Comparison of ENCODE assay signal across 16 cellular contexts in the genomic region with DNA sequence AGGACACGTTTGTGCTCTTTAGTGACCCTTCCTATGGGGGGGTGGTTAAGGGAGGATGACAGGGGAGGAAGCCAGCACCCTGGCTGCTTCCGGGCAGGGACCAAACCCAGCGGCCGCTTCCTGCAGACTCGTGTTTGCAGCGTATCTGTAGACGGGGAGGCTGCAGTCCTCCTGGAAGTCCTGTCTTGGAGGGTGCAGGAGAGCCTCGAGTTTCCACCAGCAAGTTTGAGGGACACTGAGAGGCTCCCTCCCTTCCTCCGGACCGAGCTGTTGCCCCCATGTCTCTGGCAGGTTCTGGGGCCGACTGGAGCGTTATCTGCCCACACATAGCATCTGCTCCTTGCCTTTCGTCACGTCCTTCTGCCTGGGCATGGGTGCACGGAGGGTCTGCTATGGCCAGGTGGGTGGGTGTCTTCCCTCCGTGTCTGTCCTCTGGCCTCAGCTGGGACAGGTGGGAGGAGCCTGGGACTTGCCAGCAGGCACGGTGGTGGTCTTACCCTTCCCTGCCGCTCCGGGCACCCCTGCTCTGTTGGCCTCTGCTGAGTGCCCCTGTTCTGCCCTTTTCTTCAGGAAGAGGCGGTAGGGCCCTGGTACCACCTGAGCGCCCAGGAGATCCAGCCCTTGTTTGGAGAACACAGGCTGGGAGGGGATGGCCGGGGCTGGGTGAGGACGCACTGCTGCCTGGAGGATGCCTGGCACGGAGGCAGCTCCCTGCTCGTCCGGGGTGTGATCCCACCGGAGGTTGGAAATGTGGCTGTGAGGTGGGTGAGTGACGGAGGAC. TPM values are rescaled to one million over a fixed set of nuclear protein-coding genes. Genes with fewer than 3 reads are reported as not detected.
DNase-seq lines count a peak whose midpoint lies in the region; ATAC-seq and TF ChIP-seq lines count a peak whose summit lies in the region.
"Had no signal": no experiment of that assay in that cellular context is flagged by ENCODE, and none has a peak within 500 bp of the region (broad histone marks: within the 10 kb centered on the region; RNA-seq: fewer than 3 reads in every experiment).

No MANE protein-coding gene starts in this region.

- H3K4me3 ChIP-seq in heart right ventricle (no peak overlapping the region), SJCRH30 (no peak overlapping the region), psoas muscle (no peak overlapping the region)
- H3K4me3 ChIP-seq: GM23248, Peyer's patch had no signal

- H3K4me1 ChIP-seq in heart right ventricle (peaks cover 0 to 21% (median 10%) of the 10 kb centered on the region in 9 donors), SJCRH30 (peaks cover 44% of the 10 kb centered on the region), psoas muscle (peaks cover 15% of the 10 kb centered on the region)

- intact Hi-C loops in Right ventricle myocardium inferior (cut with DNase I), result loop anchor here (2.0 kb wide), 2 partner anchors 37 to 65 kb away; no protein-coding TSS in a partner anchor
- intact Hi-C loops in heart right ventricle (cut with DNase I), result loop anchor here in 7 of 10 donors (5.0 to 10.0 kb wide), 6 partner anchors 36 to 631 kb away; a partner anchor contains a TSS
- intact Hi-C loops in psoas muscle (cut with DNase I), result loop anchor here (2.0 to 5.0 kb wide), 4 partner anchors 21 to 224 kb away; no protein-coding TSS in a partner anchor

- no peak for ATAC-seq in Right ventricle myocardium inferior
- ATAC-seq in heart right ventricle, result no peak
- no peak for ATAC-seq in psoas muscle
- ATAC-seq in HG03378 (IDR thresholded peaks at IDR 0.05; ENCODE audit: unreplicated experiment), result no peak

- DNase-seq in Right ventricle myocardium inferior (ENCODE audit: missing footprints), result peak; percentile 40
- no peak for DNase-seq in heart right ventricle
- no peak for DNase-seq in SJCRH30
- DNase-seq in epidermal melanocyte (ENCODE audit: insufficient read length, low spot score), result peak; percentile 9
- peak; percentile 8 to 38 for DNase-seq in psoas muscle
- DNase-seq in HK-2 (ENCODE audit: unreplicated experiment), result no peak
- DNase-seq: HFFc6, KG1, NCI-H1436 treated with DMSO at 0.1 percent for 48 hours, NCI-H2029, NCI-H226 had no signal

- TF ChIP-seq CTCF in heart right ventricle (IDR thresholded peaks at IDR 0.05) (no peak), psoas muscle (IDR thresholded peaks at IDR 0.05) (no peak)

- 77 to 81% methylated on average over 28 of the region's 28 CpGs for WGBS in heart right ventricle, 2 donors
- WGBS in psoas muscle, 3 donors, result 85 to 88% (median 87%) methylated on average over 28 of the region's 28 CpGs

- H3K27me3 ChIP-seq in heart right ventricle (no peaks in the 10 kb centered on the region), SJCRH30 (no peaks in the 10 kb centered on the region), psoas muscle (ENCODE audit: insufficient read depth in 3 of 3, low read length in 2 of 3) (no peaks in the 10 kb centered on the region)
- H3K27me3 ChIP-seq: Peyer's patch had no signal

- H3K36me3 ChIP-seq in heart right ventricle (peaks cover 4 to 95% (median 49%) of the 10 kb centered on the region in 9 donors), SJCRH30 (peaks cover 81% of the 10 kb centered on the region), psoas muscle (ENCODE audit: insufficient read depth in 1 of 2, low read depth in 1 of 2) (peaks cover 16 to 88% of the 10 kb centered on the region in 2 donors)

- no peak overlapping the region for H3K27ac ChIP-seq in heart right ventricle
- peak overlapping the region; percentile 97 for H3K27ac ChIP-seq in SJCRH30
- no peak overlapping the region for H3K27ac ChIP-seq in psoas muscle
- H3K27ac ChIP-seq: GM23248, HL-60, Peyer's patch had no signal

- H3K9me3 ChIP-seq in heart right ventricle (no peaks in the 10 kb centered on the region), SJCRH30 (replicated peaks) (no peaks in the 10 kb centered on the region), psoas muscle (no peaks in the 10 kb centered on the region)
- H3K9me3 ChIP-seq: Peyer's patch had no signal

RNA-seq across cellular contexts. Expression of a gene that starts 8.8 kb away (rescaled TPM):
- 29.8 TPM for total RNA-seq in Right ventricle myocardium inferior
- total RNA-seq in heart right ventricle, result 10 to 100 TPM; 20.1 to 45.5 (median 26.6) TPM
- 10 to 100 TPM in 1 of 2 donors, 1 to 10 TPM in 1; 9.7 to 54.1 TPM for polyA plus RNA-seq in heart right ventricle
- total RNA-seq in SJCRH30 (2014; rRNA removed; shearing (Covaris generic)), result 56.3 and 82.5 TPM in 2 replicates
- total RNA-seq in psoas muscle, result 10 to 100 TPM; 26.7 to 80.8 (median 50.8) TPM
- polyA plus RNA-seq in psoas muscle, result 10 to 100 TPM in 2 of 3 donors, 1 to 10 TPM in 1; 7.5 to 24.1 (median 12.4) TPM

RNA-seq across cellular contexts. Expression of a gene that starts 59.4 kb away (rescaled TPM):
- 240 TPM for total RNA-seq in Right ventricle myocardium inferior
- total RNA-seq in heart right ventricle, result 100 to 1,000 TPM in 3 of 10 donors, 10 to 100 TPM in 7; 29.3 to 685 (median 62.8) TPM
- 100 to 1,000 TPM; 108 to 224 TPM for polyA plus RNA-seq in heart right ventricle
- 45.7 and 48.3 TPM in 2 replicates for total RNA-seq in SJCRH30 (2014; rRNA removed; shearing (Covaris generic))
- 10 to 100 TPM; 10.5 to 22.8 (median 16.9) TPM for total RNA-seq in psoas muscle
- polyA plus RNA-seq in psoas muscle, result 10 to 100 TPM; 12.2 to 22.6 (median 16.4) TPM
- total RNA-seq: OCI-LY7 had no signal

Comparison
In these comparisons a context has a peak if more than half of its experiments do, and no peak if none do; other contexts are left out.
1. DNase-seq: peak in Right ventricle myocardium inferior (single experiment), epidermal melanocyte (single experiment) and psoas muscle (2 of 2); none in heart right ventricle (0 of 2), SJCRH30 (0 of 2) and HK-2 (single experiment).